In genomic region chr9:136088481-136088938, GRCh38 we compare ENCODE assay signal across 1 cellular context.
TF ChIP-seq lines count a peak whose summit lies in the region.

No MANE protein-coding gene starts in this region.

TF ChIP-seq in K562, 482 proteins besides CTCF, POLR2A, EP300 and RAD21:
- no peak for TF ChIP-seq ZNF785 (CRISPR knock-in tag; IDR thresholded peaks at IDR 0.05)
- TF ChIP-seq ZNF282 (CRISPR knock-in tag; IDR thresholded peaks at IDR 0.05) = no peak
- peak; percentile 50; the same call in 1 of the 2 replicates for TF ChIP-seq POLR2G (IDR thresholded peaks at IDR 0.05; ENCODE audit: low read depth, low read length)
